Comparison of ENCODE assay signal across 1 cellular context in the genomic region with DNA sequence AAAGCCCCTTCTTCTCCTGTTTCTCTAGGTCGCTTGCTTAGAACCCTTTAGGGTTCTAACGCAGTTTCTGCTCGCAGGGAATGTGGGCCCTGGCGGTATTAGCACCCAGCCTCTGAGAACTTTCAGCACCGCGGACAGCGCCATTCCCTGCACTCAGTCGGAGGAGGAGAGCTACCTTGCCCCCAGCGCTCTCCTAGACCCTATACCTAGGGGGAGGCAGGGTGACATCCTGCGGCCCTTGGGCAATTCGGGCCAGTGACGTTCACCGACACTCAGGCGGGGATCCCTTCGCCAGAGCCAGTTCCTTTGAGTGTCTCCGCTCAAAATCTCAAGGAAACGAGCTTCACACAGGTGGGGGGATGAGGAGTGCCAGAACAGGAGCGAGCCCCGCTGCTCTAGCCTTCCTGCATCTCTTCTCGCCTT.
TF ChIP-seq lines count a peak whose summit lies in the region.

No MANE protein-coding gene starts in this region.

TF ChIP-seq in HepG2, 621 proteins besides CTCF, POLR2A, EP300 and RAD21 (continued from another document and continues in another):
- TF ChIP-seq, protein P1, sequence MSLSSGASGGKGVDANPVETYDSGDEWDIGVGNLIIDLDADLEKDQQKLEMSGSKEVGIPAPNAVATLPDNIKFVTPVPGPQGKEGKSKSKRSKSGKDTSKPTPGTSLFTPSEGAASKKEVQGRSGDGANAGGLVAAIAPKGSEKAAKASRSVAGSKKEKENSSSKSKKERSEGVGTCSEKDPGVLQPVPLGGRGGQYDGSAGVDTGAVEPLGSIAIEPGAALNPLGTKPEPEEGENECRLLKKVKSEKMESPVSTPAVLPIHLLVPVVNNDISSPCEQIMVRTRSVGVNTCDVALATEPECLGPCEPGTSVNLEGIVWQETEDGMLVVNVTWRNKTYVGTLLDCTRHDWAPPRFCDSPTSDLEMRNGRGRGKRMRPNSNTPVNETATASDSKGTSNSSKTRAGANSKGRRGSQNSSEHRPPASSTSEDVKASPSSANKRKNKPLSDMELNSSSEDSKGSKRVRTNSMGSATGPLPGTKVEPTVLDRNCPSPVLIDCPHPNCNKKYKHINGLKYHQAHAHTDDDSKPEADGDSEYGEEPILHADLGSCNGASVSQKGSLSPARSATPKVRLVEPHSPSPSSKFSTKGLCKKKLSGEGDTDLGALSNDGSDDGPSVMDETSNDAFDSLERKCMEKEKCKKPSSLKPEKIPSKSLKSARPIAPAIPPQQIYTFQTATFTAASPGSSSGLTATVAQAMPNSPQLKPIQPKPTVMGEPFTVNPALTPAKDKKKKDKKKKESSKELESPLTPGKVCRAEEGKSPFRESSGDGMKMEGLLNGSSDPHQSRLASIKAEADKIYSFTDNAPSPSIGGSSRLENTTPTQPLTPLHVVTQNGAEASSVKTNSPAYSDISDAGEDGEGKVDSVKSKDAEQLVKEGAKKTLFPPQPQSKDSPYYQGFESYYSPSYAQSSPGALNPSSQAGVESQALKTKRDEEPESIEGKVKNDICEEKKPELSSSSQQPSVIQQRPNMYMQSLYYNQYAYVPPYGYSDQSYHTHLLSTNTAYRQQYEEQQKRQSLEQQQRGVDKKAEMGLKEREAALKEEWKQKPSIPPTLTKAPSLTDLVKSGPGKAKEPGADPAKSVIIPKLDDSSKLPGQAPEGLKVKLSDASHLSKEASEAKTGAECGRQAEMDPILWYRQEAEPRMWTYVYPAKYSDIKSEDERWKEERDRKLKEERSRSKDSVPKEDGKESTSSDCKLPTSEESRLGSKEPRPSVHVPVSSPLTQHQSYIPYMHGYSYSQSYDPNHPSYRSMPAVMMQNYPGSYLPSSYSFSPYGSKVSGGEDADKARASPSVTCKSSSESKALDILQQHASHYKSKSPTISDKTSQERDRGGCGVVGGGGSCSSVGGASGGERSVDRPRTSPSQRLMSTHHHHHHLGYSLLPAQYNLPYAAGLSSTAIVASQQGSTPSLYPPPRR (CRISPR knock-in tag; IDR thresholded peaks at IDR 0.05; ENCODE audit: borderline replicate concordance) = no peak
- peak; percentile 71; the same call in 1 of the 2 replicates for TF ChIP-seq ZNF256 (CRISPR knock-in tag; conservative IDR thresholded peaks at IDR 0.05)
- TF ChIP-seq, protein P2, sequence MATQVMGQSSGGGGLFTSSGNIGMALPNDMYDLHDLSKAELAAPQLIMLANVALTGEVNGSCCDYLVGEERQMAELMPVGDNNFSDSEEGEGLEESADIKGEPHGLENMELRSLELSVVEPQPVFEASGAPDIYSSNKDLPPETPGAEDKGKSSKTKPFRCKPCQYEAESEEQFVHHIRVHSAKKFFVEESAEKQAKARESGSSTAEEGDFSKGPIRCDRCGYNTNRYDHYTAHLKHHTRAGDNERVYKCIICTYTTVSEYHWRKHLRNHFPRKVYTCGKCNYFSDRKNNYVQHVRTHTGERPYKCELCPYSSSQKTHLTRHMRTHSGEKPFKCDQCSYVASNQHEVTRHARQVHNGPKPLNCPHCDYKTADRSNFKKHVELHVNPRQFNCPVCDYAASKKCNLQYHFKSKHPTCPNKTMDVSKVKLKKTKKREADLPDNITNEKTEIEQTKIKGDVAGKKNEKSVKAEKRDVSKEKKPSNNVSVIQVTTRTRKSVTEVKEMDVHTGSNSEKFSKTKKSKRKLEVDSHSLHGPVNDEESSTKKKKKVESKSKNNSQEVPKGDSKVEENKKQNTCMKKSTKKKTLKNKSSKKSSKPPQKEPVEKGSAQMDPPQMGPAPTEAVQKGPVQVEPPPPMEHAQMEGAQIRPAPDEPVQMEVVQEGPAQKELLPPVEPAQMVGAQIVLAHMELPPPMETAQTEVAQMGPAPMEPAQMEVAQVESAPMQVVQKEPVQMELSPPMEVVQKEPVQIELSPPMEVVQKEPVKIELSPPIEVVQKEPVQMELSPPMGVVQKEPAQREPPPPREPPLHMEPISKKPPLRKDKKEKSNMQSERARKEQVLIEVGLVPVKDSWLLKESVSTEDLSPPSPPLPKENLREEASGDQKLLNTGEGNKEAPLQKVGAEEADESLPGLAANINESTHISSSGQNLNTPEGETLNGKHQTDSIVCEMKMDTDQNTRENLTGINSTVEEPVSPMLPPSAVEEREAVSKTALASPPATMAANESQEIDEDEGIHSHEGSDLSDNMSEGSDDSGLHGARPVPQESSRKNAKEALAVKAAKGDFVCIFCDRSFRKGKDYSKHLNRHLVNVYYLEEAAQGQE (IDR thresholded peaks at IDR 0.05; ENCODE audit: borderline replicate concordance in 1 of 2, low read depth in 1 of 2, low read length in 2 of 2) = peak in 1 of 2 experiments; percentile 98
- no peak for TF ChIP-seq MEIS1 (CRISPR knock-in tag; IDR thresholded peaks at IDR 0.05; ENCODE audit: borderline replicate concordance)
- TF ChIP-seq SMAD3 (CRISPR knock-in tag; IDR thresholded peaks at IDR 0.05) = peak; percentile 67; the same call in 1 of the 2 replicates
- TF ChIP-seq GATAD1 (CRISPR knock-in tag; IDR thresholded peaks at IDR 0.05) = peak; percentile 64
- no peak for TF ChIP-seq MBD4 (IDR thresholded peaks at IDR 0.05; ENCODE audit: borderline replicate concordance, low read length)
- TF ChIP-seq, protein P3, sequence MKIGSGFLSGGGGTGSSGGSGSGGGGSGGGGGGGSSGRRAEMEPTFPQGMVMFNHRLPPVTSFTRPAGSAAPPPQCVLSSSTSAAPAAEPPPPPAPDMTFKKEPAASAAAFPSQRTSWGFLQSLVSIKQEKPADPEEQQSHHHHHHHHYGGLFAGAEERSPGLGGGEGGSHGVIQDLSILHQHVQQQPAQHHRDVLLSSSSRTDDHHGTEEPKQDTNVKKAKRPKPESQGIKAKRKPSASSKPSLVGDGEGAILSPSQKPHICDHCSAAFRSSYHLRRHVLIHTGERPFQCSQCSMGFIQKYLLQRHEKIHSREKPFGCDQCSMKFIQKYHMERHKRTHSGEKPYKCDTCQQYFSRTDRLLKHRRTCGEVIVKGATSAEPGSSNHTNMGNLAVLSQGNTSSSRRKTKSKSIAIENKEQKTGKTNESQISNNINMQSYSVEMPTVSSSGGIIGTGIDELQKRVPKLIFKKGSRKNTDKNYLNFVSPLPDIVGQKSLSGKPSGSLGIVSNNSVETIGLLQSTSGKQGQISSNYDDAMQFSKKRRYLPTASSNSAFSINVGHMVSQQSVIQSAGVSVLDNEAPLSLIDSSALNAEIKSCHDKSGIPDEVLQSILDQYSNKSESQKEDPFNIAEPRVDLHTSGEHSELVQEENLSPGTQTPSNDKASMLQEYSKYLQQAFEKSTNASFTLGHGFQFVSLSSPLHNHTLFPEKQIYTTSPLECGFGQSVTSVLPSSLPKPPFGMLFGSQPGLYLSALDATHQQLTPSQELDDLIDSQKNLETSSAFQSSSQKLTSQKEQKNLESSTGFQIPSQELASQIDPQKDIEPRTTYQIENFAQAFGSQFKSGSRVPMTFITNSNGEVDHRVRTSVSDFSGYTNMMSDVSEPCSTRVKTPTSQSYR (CRISPR knock-in tag; IDR thresholded peaks at IDR 0.05; ENCODE audit: borderline replicate concordance) = peak; percentile 31; the same call in 1 of the 2 replicates
- peak; percentile 55 for TF ChIP-seq NCOA2 (CRISPR knock-in tag; IDR thresholded peaks at IDR 0.05)
- TF ChIP-seq SIN3A (IDR thresholded peaks at IDR 0.05; ENCODE audit: borderline replicate concordance, low read depth, low read length) = no peak
- peak; percentile 92; the same call in 1 of the 2 replicates for TF ChIP-seq KLF6 (CRISPR knock-in tag; IDR thresholded peaks at IDR 0.05)
- no peak for TF ChIP-seq ZNF788 (CRISPR knock-in tag; IDR thresholded peaks at IDR 0.05; ENCODE audit: borderline replicate concordance)
- TF ChIP-seq, protein P4, sequence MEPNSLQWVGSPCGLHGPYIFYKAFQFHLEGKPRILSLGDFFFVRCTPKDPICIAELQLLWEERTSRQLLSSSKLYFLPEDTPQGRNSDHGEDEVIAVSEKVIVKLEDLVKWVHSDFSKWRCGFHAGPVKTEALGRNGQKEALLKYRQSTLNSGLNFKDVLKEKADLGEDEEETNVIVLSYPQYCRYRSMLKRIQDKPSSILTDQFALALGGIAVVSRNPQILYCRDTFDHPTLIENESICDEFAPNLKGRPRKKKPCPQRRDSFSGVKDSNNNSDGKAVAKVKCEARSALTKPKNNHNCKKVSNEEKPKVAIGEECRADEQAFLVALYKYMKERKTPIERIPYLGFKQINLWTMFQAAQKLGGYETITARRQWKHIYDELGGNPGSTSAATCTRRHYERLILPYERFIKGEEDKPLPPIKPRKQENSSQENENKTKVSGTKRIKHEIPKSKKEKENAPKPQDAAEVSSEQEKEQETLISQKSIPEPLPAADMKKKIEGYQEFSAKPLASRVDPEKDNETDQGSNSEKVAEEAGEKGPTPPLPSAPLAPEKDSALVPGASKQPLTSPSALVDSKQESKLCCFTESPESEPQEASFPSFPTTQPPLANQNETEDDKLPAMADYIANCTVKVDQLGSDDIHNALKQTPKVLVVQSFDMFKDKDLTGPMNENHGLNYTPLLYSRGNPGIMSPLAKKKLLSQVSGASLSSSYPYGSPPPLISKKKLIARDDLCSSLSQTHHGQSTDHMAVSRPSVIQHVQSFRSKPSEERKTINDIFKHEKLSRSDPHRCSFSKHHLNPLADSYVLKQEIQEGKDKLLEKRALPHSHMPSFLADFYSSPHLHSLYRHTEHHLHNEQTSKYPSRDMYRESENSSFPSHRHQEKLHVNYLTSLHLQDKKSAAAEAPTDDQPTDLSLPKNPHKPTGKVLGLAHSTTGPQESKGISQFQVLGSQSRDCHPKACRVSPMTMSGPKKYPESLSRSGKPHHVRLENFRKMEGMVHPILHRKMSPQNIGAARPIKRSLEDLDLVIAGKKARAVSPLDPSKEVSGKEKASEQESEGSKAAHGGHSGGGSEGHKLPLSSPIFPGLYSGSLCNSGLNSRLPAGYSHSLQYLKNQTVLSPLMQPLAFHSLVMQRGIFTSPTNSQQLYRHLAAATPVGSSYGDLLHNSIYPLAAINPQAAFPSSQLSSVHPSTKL (CRISPR knock-in tag; IDR thresholded peaks at IDR 0.05) = peak; percentile 41; the same call in 1 of the 2 replicates
- peak; percentile 84 for TF ChIP-seq NFKB2 (CRISPR knock-in tag; IDR thresholded peaks at IDR 0.05; ENCODE audit: borderline replicate concordance)
- TF ChIP-seq ZFYVE20 (CRISPR knock-in tag; IDR thresholded peaks at IDR 0.05; ENCODE audit: borderline replicate concordance, low read depth) = no peak
- TF ChIP-seq PPARG (CRISPR knock-in tag; conservative IDR thresholded peaks at IDR 0.05) = 0 out of 2 replicates have a peak, but pooled peaks have one; percentile 30
- peak; percentile 60; the same call in 1 of the 2 replicates for TF ChIP-seq MED13 (CRISPR knock-in tag; IDR thresholded peaks at IDR 0.05)
- no peak for TF ChIP-seq ZFY (CRISPR knock-in tag; IDR thresholded peaks at IDR 0.05)
- TF ChIP-seq, protein P5, sequence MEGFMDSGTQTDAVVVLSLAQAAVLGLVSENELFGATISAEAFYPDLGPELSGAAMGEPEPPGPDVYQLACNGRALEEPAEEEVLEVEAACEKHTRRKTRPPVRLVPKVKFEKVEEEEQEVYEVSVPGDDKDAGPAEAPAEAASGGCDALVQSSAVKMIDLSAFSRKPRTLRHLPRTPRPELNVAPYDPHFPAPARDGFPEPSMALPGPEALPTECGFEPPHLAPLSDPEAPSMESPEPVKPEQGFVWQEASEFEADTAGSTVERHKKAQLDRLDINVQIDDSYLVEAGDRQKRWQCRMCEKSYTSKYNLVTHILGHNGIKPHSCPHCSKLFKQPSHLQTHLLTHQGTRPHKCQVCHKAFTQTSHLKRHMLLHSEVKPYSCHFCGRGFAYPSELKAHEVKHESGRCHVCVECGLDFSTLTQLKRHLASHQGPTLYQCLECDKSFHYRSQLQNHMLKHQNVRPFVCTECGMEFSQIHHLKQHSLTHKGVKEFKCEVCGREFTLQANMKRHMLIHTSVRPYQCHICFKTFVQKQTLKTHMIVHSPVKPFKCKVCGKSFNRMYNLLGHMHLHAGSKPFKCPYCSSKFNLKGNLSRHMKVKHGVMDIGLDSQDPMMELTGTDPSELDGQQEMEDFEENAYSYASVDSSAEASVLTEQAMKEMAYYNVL (CRISPR knock-in tag; IDR thresholded peaks at IDR 0.05; ENCODE audit: borderline replicate concordance) = no peak
- TF ChIP-seq, protein P6, sequence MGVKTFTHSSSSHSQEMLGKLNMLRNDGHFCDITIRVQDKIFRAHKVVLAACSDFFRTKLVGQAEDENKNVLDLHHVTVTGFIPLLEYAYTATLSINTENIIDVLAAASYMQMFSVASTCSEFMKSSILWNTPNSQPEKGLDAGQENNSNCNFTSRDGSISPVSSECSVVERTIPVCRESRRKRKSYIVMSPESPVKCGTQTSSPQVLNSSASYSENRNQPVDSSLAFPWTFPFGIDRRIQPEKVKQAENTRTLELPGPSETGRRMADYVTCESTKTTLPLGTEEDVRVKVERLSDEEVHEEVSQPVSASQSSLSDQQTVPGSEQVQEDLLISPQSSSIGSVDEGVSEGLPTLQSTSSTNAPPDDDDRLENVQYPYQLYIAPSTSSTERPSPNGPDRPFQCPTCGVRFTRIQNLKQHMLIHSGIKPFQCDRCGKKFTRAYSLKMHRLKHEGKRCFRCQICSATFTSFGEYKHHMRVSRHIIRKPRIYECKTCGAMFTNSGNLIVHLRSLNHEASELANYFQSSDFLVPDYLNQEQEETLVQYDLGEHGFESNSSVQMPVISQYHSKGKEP (CRISPR knock-in tag; IDR thresholded peaks at IDR 0.05) = peak; percentile 93
- no peak for TF ChIP-seq IRF2 (CRISPR knock-in tag; IDR thresholded peaks at IDR 0.05)
- TF ChIP-seq, protein P7, sequence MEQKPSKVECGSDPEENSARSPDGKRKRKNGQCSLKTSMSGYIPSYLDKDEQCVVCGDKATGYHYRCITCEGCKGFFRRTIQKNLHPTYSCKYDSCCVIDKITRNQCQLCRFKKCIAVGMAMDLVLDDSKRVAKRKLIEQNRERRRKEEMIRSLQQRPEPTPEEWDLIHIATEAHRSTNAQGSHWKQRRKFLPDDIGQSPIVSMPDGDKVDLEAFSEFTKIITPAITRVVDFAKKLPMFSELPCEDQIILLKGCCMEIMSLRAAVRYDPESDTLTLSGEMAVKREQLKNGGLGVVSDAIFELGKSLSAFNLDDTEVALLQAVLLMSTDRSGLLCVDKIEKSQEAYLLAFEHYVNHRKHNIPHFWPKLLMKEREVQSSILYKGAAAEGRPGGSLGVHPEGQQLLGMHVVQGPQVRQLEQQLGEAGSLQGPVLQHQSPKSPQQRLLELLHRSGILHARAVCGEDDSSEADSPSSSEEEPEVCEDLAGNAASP (CRISPR knock-in tag; IDR thresholded peaks at IDR 0.05; ENCODE audit: borderline replicate concordance) = peak; percentile 72; the same call in 1 of the 2 replicates
- TF ChIP-seq, protein P8, sequence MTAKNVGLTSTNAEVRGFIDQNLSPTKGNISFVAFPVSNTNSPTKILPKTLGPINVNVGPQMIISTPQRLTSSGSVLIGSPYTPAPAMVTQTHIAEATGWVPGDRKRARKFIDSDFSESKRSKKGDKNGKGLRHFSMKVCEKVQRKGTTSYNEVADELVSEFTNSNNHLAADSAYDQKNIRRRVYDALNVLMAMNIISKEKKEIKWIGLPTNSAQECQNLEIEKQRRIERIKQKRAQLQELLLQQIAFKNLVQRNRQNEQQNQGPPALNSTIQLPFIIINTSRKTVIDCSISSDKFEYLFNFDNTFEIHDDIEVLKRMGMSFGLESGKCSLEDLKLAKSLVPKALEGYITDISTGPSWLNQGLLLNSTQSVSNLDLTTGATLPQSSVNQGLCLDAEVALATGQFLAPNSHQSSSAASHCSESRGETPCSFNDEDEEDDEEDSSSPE (CRISPR knock-in tag; IDR thresholded peaks at IDR 0.05) = peak; percentile 20; the same call in 1 of the 2 replicates
